8 cellular contexts compared by ENCODE assay signal in the genomic region with DNA sequence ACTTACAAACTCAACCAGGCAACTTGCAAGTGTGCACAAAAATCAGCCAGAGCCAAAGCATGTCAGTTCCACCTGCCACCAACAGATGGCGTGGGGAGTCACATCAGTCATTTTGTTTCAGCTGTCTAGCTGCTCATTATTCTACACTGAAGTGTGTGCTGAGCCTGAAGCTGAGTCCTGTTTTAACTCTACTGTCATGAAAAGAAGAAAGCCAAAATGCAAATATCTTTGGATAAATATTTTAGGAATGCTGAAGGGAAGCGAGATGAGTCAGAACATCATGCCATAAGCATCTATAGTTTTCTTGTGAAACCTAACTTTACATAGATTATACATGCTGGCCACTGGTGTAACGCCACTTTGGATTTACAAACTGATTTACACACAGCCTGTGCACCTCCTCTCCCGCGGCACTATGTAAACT.
A peak's percentile ranks its signal among the peaks of the same experiment; 100 is the strongest.
DNase-seq lines count a peak whose midpoint lies in the region; ATAC-seq and TF ChIP-seq lines count a peak whose summit lies in the region.

No MANE protein-coding gene starts in this region.

- TF ChIP-seq CTCF in GM06990 (IDR thresholded peaks at IDR 0.05; ENCODE audit: insufficient read depth, low read length, poor library complexity, severe bottlenecking) (peak; percentile 91), astrocyte of the spinal cord (IDR thresholded peaks at IDR 0.05; ENCODE audit: low read depth, low read length) (peak; percentile 98), smooth muscle cell (IDR thresholded peaks at IDR 0.05; ENCODE audit: borderline replicate concordance, insufficient read depth, poor library complexity, severe bottlenecking) (peak; percentile 93)

- no peak overlapping the region for H3K4me2 ChIP-seq in smooth muscle cell

- no peaks in the 10 kb centered on the region for H3K9me3 ChIP-seq in smooth muscle cell (replicated peaks; ENCODE audit: low read depth)

- H3K9ac ChIP-seq in smooth muscle cell (ENCODE audit: low read depth), result no peak overlapping the region

- H3K27ac ChIP-seq in smooth muscle cell (ENCODE audit: low read depth), result no peak overlapping the region

- DNase-seq in GM06990 (ENCODE audit: extremely low read depth, insufficient read length) (peak; percentile 44), NCI-H1092 treated with DMSO at 0.1 percent for 48 hours (lab: John Stamatoyannopoulos, UW) (peak; percentile 54), T-helper 1 cell (peak; percentile 9 to 50 (median 21)), astrocyte of the spinal cord (ENCODE audit: low read depth, low spot score) (peak; percentile 68), hypothalamus (lab: John Stamatoyannopoulos, UW) (peak in 48 of 51 donors; percentile 10 to 87 (median 60)), smooth muscle cell (lab: John Stamatoyannopoulos, UW; ENCODE audit: unreplicated experiment) (peak; percentile 13)

- H3K4me3 ChIP-seq in GM06990 (replicated peaks; ENCODE audit: low read depth, low read length), result no peak overlapping the region
- H3K4me3 ChIP-seq in astrocyte of the spinal cord (ENCODE audit: low read depth, low read length), result no peak overlapping the region
- H3K4me3 ChIP-seq in smooth muscle cell, result no peak overlapping the region

- H3F3A ChIP-seq in smooth muscle cell (ENCODE audit: low read depth), result peaks cover 3% of the 10 kb centered on the region

- WGBS in smooth muscle cell (ENCODE audit: low lambda C conversion rate), result 33% methylated on average over 5 of the region's 5 CpGs

- H2AFZ ChIP-seq in smooth muscle cell (ENCODE audit: low read depth), result no peak overlapping the region

- no peaks in the 10 kb centered on the region for H4K20me1 ChIP-seq in smooth muscle cell (ENCODE audit: low read depth)

- H3K4me1 ChIP-seq in smooth muscle cell (ENCODE audit: low read depth), result no peaks in the 10 kb centered on the region

- ATAC-seq in HG02763 (IDR thresholded peaks at IDR 0.05; ENCODE audit: unreplicated experiment) (no peak), GM21526 (IDR thresholded peaks at IDR 0.05; ENCODE audit: low FRiP score, unreplicated experiment) (no peak)

- no peaks in the 10 kb centered on the region for H3K27me3 ChIP-seq in GM06990 (replicated peaks; ENCODE audit: control insufficient read depth, insufficient read depth, low read length)
- no peaks in the 10 kb centered on the region for H3K27me3 ChIP-seq in smooth muscle cell (ENCODE audit: low read depth)

- no peaks in the 10 kb centered on the region for H3K36me3 ChIP-seq in GM06990 (ENCODE audit: control insufficient read depth, insufficient read depth, low read length)
- H3K36me3 ChIP-seq in smooth muscle cell (ENCODE audit: low read depth), result no peaks in the 10 kb centered on the region

- H3K79me2 ChIP-seq in smooth muscle cell (ENCODE audit: low read depth), result no peaks in the 10 kb centered on the region

- in situ Hi-C loops in astrocyte of the spinal cord (cut with HindIII; ENCODE audit: low sequenced_read_pairs), result no loop called here

Comparison
In these comparisons a context has a peak if more than half of its experiments do, and no peak if none do; other contexts are left out.
1. DNase-seq: peak in every context shown above with its lines; median percentile 68 in astrocyte of the spinal cord; 60 in hypothalamus; 54 in NCI-H1092 treated with DMSO at 0.1 percent for 48 hours; 44 in GM06990; 21 in T-helper 1 cell; 13 in smooth muscle cell.